ENCODE assay signal across 17 cellular contexts in the genomic region with DNA sequence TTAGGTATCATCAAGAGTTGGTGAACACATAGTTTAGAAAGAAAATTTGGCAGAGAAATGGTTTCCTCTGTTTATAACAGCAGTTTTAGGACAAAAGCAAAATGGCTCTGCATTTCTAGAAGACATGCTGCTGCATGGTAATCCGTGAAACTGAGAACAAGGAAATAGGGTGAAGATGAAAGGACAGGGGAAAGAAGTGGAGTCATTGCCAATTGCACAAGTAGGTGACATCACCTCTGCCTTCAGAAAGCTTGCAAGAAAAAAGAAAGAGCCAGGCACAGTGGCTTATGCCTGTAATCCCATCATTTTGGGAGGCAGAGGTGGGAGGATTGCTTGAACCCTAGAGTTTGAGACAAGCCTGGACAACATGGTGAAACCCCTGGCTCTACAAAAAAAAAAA.
"Had no signal": no experiment of that assay in that cellular context is flagged by ENCODE, and none has a peak within 500 bp of the region (broad histone marks: within the 10 kb centered on the region; RNA-seq: fewer than 3 reads in every experiment).

No MANE protein-coding gene starts in this region.

- H3K36me3 ChIP-seq: esophagus squamous epithelium, gastroesophageal sphincter, neutrophil, stomach, thoracic aorta, transverse colon had no signal

- H3K4me1 ChIP-seq: esophagus squamous epithelium, gastroesophageal sphincter, psoas muscle, stomach, transverse colon had no signal

- H3K27ac Mint-ChIP-seq: naive thymus-derived CD4-positive, alpha-beta T cell had no signal

- H3K4me3 ChIP-seq: coronary artery, esophagus squamous epithelium, gastroesophageal sphincter, psoas muscle, stomach, thoracic aorta, transverse colon had no signal

- H3K4me3 Mint-ChIP-seq: naive thymus-derived CD4-positive, alpha-beta T cell had no signal

- H3K9me3 ChIP-seq: esophagus squamous epithelium, gastroesophageal sphincter, neutrophil, psoas muscle, stomach, thoracic aorta, transverse colon had no signal

- H3K36me3 Mint-ChIP-seq: naive thymus-derived CD4-positive, alpha-beta T cell had no signal

- ATAC-seq: gastroesophageal sphincter; naive thymus-derived CD4-positive, alpha-beta T cell; psoas muscle had no signal

- DNase-seq: effector CD4-positive, alpha-beta T cell; esophagus squamous epithelium; foreskin fibroblast; glutamatergic neuron; kidney; naive thymus-derived CD4-positive, alpha-beta T cell; psoas muscle; small intestine; stimulated activated CD4-positive, alpha-beta T cell treated with anti-CD3 and anti-CD28 coated beads, Interleukin-12 subunit alpha, Interleukin-12 subunit beta, amount 100 ng/mL, for 4 hours; stimulated activated naive CD4-positive, alpha-beta T cell; stomach; substantia nigra; transverse colon had no signal
